8 cellular contexts compared by ENCODE assay signal in genomic region chr11:115869780-115870431, GRCh38.
A peak's percentile ranks its signal among the peaks of the same experiment; 100 is the strongest.
DNase-seq lines count a peak whose midpoint lies in the region; ATAC-seq and TF ChIP-seq lines count a peak whose summit lies in the region.

No MANE protein-coding gene starts in this region.

- TF ChIP-seq CTCF in endothelial cell (IDR thresholded peaks at IDR 0.05; ENCODE audit: unreplicated experiment), result peak; percentile 59

- peaks cover 8% of the 10 kb centered on the region for H3K27me3 Mint-ChIP-seq in endothelial cell (ENCODE audit: unreplicated experiment)
- H3K27me3 Mint-ChIP-seq in naive thymus-derived CD8-positive, alpha-beta T cell, result peaks cover 0 to 11% (median 6%) of the 10 kb centered on the region in 5 donors

- in situ Hi-C loops in Caki2 (cut with HindIII; ENCODE audit: low pct_unique_long_range_greater_than_20kb, low sequenced_read_pairs), result no loop called here

- H3K9me3 Mint-ChIP-seq in endothelial cell (ENCODE audit: unreplicated experiment), result no peaks in the 10 kb centered on the region
- peaks cover 6% of the 10 kb centered on the region for H3K9me3 Mint-ChIP-seq in stimulated activated effector memory CD8-positive, alpha-beta T cell treated with anti-CD3 and anti-CD28 coated beads, Interleukin-12 subunit alpha, Interleukin-12 subunit beta, amount 100 ng/mL, for 72 hours
- H3K9me3 Mint-ChIP-seq in naive thymus-derived CD8-positive, alpha-beta T cell, result peaks cover 0 to 13% (median 4%) of the 10 kb centered on the region in 9 donors

- POLR2A ChIA-PET in naive thymus-derived CD8-positive, alpha-beta T cell (lab: Charles Lee), result no interaction called here

- peaks cover 13% of the 10 kb centered on the region for H3K4me1 Mint-ChIP-seq in endothelial cell (ENCODE audit: unreplicated experiment)
- H3K4me1 Mint-ChIP-seq in stimulated activated effector memory CD8-positive, alpha-beta T cell treated with anti-CD3 and anti-CD28 coated beads, Interleukin-12 subunit alpha, Interleukin-12 subunit beta, amount 100 ng/mL, for 72 hours, result peaks cover 6% of the 10 kb centered on the region
- H3K4me1 Mint-ChIP-seq in naive thymus-derived CD8-positive, alpha-beta T cell, result peaks cover 0 to 5% (median 0%) of the 10 kb centered on the region in 4 donors

- H3K36me3 Mint-ChIP-seq in endothelial cell (ENCODE audit: low read depth, unreplicated experiment), result no peaks in the 10 kb centered on the region
- H3K36me3 Mint-ChIP-seq in stimulated activated effector memory CD8-positive, alpha-beta T cell treated with anti-CD3 and anti-CD28 coated beads, Interleukin-12 subunit alpha, Interleukin-12 subunit beta, amount 100 ng/mL, for 72 hours, result no peaks in the 10 kb centered on the region
- H3K36me3 Mint-ChIP-seq in naive thymus-derived CD8-positive, alpha-beta T cell, result no peaks in the 10 kb centered on the region

- no peak overlapping the region for H3K27ac Mint-ChIP-seq in endothelial cell (ENCODE audit: unreplicated experiment)
- no peak overlapping the region for H3K27ac Mint-ChIP-seq in stimulated activated effector memory CD8-positive, alpha-beta T cell treated with anti-CD3 and anti-CD28 coated beads, Interleukin-12 subunit alpha, Interleukin-12 subunit beta, amount 100 ng/mL, for 72 hours
- no peak overlapping the region for H3K27ac Mint-ChIP-seq in naive thymus-derived CD8-positive, alpha-beta T cell

- peak; percentile 81 for ATAC-seq in GM18907 (IDR thresholded peaks at IDR 0.05; ENCODE audit: unreplicated experiment)
- peak; percentile 75 for ATAC-seq in HG03060 (IDR thresholded peaks at IDR 0.05; ENCODE audit: low read depth, unreplicated experiment)
- peak; percentile 57 for ATAC-seq in stimulated activated effector memory CD8-positive, alpha-beta T cell treated with anti-CD3 and anti-CD28 coated beads, Interleukin-12 subunit alpha, Interleukin-12 subunit beta, amount 100 ng/mL, for 72 hours
- ATAC-seq in naive thymus-derived CD8-positive, alpha-beta T cell, result no peak

- DNase-seq in Caki2 (ENCODE audit: low read depth) (peak; percentile 28), NCI-H524 treated with DMSO at 0.1 percent for 48 hours (lab: John Stamatoyannopoulos, UW) (peak; percentile 46), endothelial cell (ENCODE audit: low spot score) (peak; percentile 58)
- DNase-seq in stimulated activated effector memory CD8-positive, alpha-beta T cell treated with anti-CD3 and anti-CD28 coated beads, Interleukin-12 subunit alpha, Interleukin-12 subunit beta, amount 100 ng/mL, for 72 hours (ENCODE audit: low spot score in 2 of 2), result no peak
- no peak for DNase-seq in stimulated activated CD4-positive, alpha-beta T cell treated with anti-CD3 and anti-CD28 coated beads, Interleukin-4, amount 100 ng/mL, for 1 hour
- no peak for DNase-seq in naive thymus-derived CD8-positive, alpha-beta T cell

- H3K4me3 Mint-ChIP-seq in endothelial cell (ENCODE audit: unreplicated experiment), result no peak overlapping the region
- no peak overlapping the region for H3K4me3 Mint-ChIP-seq in stimulated activated effector memory CD8-positive, alpha-beta T cell treated with anti-CD3 and anti-CD28 coated beads, Interleukin-12 subunit alpha, Interleukin-12 subunit beta, amount 100 ng/mL, for 72 hours
- H3K4me3 Mint-ChIP-seq in naive thymus-derived CD8-positive, alpha-beta T cell, result no peak overlapping the region

Comparison
In these comparisons a context has a peak if more than half of its experiments do, and no peak if none do; other contexts are left out.
1. DNase-seq: peak in Caki2 (single experiment), NCI-H524 treated with DMSO at 0.1 percent for 48 hours (single experiment) and endothelial cell (single experiment); none in stimulated activated effector memory CD8-positive, alpha-beta T cell treated with anti-CD3 and anti-CD28 coated beads, Interleukin-12 subunit alpha, Interleukin-12 subunit beta, amount 100 ng/mL, for 72 hours (0 of 2), stimulated activated CD4-positive, alpha-beta T cell treated with anti-CD3 and anti-CD28 coated beads, Interleukin-4, amount 100 ng/mL, for 1 hour (single experiment) and naive thymus-derived CD8-positive, alpha-beta T cell (0 of 10).
2. ATAC-seq: peak in GM18907 (single experiment), HG03060 (single experiment) and stimulated activated effector memory CD8-positive, alpha-beta T cell treated with anti-CD3 and anti-CD28 coated beads, Interleukin-12 subunit alpha, Interleukin-12 subunit beta, amount 100 ng/mL, for 72 hours (single experiment); none in naive thymus-derived CD8-positive, alpha-beta T cell (0 of 2).